Comparison of ENCODE assay signal across 1 cellular context in the genomic region with DNA sequence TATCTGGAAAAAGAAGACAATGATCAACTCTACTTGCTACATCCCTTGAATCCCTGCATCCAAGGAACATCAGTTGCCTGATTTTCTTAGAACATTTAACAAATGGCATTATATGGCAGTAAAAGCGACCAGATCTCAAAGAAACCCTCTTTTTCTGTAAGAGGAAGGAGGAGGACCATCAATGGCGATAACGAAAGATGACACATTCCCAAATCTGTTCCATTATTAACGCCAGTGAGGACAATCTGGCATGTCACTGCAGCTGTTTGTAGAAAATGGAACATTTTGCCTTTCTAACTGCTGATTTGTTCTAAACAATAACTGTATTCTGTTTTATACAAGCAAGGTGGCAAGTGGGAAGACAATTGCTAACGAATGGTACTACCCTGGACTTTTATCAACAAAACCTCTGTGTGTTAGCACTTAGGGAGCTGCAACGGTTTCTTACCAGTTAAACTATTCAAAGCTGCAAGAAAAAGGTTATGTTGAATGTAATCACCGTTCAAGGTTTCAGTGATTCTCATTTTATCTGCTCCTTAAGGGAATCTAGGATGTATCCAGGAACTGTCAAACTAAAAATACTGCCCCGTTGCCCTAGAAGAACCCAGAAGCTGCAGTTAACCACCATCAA.
TF ChIP-seq lines count a peak whose summit lies in the region.

No MANE protein-coding gene starts in this region.

TF ChIP-seq in GM23338, 12 proteins besides CTCF, POLR2A, EP300 and RAD21 (continued from another document):
- TF ChIP-seq, protein P1, sequence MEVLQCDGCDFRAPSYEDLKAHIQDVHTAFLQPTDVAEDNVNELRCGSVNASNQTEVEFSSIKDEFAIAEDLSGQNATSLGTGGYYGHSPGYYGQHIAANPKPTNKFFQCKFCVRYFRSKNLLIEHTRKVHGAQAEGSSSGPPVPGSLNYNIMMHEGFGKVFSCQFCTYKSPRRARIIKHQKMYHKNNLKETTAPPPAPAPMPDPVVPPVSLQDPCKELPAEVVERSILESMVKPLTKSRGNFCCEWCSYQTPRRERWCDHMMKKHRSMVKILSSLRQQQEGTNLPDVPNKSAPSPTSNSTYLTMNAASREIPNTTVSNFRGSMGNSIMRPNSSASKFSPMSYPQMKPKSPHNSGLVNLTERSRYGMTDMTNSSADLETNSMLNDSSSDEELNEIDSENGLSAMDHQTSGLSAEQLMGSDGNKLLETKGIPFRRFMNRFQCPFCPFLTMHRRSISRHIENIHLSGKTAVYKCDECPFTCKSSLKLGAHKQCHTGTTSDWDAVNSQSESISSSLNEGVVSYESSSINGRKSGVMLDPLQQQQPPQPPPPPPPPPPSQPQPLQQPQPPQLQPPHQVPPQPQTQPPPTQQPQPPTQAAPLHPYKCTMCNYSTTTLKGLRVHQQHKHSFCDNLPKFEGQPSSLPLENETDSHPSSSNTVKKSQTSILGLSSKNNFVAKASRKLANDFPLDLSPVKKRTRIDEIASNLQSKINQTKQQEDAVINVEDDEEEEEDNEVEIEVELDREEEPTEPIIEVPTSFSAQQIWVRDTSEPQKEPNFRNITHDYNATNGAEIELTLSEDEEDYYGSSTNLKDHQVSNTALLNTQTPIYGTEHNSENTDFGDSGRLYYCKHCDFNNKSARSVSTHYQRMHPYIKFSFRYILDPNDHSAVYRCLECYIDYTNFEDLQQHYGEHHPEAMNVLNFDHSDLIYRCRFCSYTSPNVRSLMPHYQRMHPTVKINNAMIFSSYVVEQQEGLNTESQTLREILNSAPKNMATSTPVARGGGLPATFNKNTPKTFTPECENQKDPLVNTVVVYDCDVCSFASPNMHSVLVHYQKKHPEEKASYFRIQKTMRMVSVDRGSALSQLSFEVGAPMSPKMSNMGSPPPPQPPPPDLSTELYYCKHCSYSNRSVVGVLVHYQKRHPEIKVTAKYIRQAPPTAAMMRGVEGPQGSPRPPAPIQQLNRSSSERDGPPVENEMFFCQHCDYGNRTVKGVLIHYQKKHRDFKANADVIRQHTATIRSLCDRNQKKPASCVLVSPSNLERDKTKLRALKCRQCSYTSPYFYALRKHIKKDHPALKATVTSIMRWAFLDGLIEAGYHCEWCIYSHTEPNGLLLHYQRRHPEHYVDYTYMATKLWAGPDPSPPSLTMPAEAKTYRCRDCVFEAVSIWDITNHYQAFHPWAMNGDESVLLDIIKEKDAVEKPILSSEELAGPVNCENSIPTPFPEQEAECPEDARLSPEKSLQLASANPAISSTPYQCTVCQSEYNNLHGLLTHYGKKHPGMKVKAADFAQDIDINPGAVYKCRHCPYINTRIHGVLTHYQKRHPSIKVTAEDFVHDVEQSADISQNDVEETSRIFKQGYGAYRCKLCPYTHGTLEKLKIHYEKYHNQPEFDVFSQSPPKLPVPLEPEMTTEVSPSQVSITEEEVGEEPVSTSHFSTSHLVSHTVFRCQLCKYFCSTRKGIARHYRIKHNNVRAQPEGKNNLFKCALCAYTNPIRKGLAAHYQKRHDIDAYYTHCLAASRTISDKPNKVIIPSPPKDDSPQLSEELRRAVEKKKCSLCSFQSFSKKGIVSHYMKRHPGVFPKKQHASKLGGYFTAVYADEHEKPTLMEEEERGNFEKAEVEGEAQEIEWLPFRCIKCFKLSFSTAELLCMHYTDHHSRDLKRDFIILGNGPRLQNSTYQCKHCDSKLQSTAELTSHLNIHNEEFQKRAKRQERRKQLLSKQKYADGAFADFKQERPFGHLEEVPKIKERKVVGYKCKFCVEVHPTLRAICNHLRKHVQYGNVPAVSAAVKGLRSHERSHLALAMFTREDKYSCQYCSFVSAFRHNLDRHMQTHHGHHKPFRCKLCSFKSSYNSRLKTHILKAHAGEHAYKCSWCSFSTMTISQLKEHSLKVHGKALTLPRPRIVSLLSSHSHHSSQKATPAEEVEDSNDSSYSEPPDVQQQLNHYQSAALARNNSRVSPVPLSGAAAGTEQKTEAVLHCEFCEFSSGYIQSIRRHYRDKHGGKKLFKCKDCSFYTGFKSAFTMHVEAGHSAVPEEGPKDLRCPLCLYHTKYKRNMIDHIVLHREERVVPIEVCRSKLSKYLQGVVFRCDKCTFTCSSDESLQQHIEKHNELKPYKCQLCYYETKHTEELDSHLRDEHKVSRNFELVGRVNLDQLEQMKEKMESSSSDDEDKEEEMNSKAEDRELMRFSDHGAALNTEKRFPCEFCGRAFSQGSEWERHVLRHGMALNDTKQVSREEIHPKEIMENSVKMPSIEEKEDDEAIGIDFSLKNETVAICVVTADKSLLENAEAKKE (CRISPR knock-in tag; IDR thresholded peaks at IDR 0.05) = no peak
- TF ChIP-seq ZNF114 (CRISPR knock-in tag; IDR thresholded peaks at IDR 0.05) (no peak), NANOG (IDR thresholded peaks at IDR 0.05; ENCODE audit: borderline replicate concordance) (no peak), EZH2 (IDR thresholded peaks at IDR 0.05; ENCODE audit: low read depth, unreplicated experiment) (no peak), ZNF331 (CRISPR knock-in tag; IDR thresholded peaks at IDR 0.05; ENCODE audit: low read depth) (no peak)
- TF ChIP-seq, protein P2, sequence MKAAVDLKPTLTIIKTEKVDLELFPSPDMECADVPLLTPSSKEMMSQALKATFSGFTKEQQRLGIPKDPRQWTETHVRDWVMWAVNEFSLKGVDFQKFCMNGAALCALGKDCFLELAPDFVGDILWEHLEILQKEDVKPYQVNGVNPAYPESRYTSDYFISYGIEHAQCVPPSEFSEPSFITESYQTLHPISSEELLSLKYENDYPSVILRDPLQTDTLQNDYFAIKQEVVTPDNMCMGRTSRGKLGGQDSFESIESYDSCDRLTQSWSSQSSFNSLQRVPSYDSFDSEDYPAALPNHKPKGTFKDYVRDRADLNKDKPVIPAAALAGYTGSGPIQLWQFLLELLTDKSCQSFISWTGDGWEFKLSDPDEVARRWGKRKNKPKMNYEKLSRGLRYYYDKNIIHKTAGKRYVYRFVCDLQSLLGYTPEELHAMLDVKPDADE (IDR thresholded peaks at IDR 0.05) = no peak
